Comparison of ENCODE assay signal across 20 cellular contexts in genomic region chr5:102368392-102368791, GRCh38.
DNase-seq lines count a peak whose midpoint lies in the region; ATAC-seq, FAIRE-seq and TF ChIP-seq lines count a peak whose summit lies in the region.
"Had no signal": no experiment of that assay in that cellular context is flagged by ENCODE, and none has a peak within 500 bp of the region (broad histone marks: within the 10 kb centered on the region; RNA-seq: fewer than 3 reads in every experiment).

No MANE protein-coding gene starts in this region.

- H3F3A ChIP-seq in Loucy (ENCODE audit: low read depth), result no peaks in the 10 kb centered on the region

- H4K20me1 ChIP-seq in HepG2 (ENCODE audit: insufficient read depth, low read length) (no peaks in the 10 kb centered on the region), Loucy (ENCODE audit: insufficient read depth, low read length, poor library complexity, severe bottlenecking) (no peaks in the 10 kb centered on the region)
- H4K20me1 ChIP-seq: BLaER1 treated with 17β-estradiol and CSF1 and Interleukin-3, amounts not matched to agents 10 nM and 100 nM had no signal

- FAIRE-seq in HepG2 (lab: Jason Lieb, UNC), result no peak
- FAIRE-seq in kidney (lab: Jason Lieb, UNC), result no peak
- FAIRE-seq: D721Med, GM12891, GM18507 had no signal

- POLR2A ChIA-PET in HepG2 (lab: Yijun Ruan, JAX), result no interaction called here

- H2AFZ ChIP-seq in HepG2 (ENCODE audit: low read length) (no peak overlapping the region), Loucy (ENCODE audit: low read length) (peak overlapping the region; percentile 77; the same call in 1 of the 2 replicates)

- ATAC-seq in HepG2 (no peak), right lobe of liver (no peak), HG02885 (IDR thresholded peaks at IDR 0.05; ENCODE audit: poor library complexity, unreplicated experiment) (peak; percentile 3), GM18502 (IDR thresholded peaks at IDR 0.05; ENCODE audit: poor library complexity, unreplicated experiment) (no peak)
- ATAC-seq: CD8-positive, alpha-beta T cell had no signal

- no TSS peak for BruUV-seq in HepG2 (replicated peaks; lab: Mats Ljungman, UMichigan)

- CTCF ChIA-PET in HepG2 (lab: Yijun Ruan, JAX; ENCODE audit: low intra/inter-chr PET ratio, low total read pairs), result no interaction called here

- no peak for TF ChIP-seq CTCF in HepG2 (CRISPR knock-in tag; IDR thresholded peaks at IDR 0.05)
- TF ChIP-seq CTCF in right lobe of liver (IDR thresholded peaks at IDR 0.05), result no peak
- no peak for TF ChIP-seq CTCF in Loucy (conservative IDR thresholded peaks at IDR 0.05; ENCODE audit: low read length)
- no peak for TF ChIP-seq CTCF in brain microvascular endothelial cell (IDR thresholded peaks at IDR 0.05; ENCODE audit: low read depth, low read length, missing control alignments)
- no peak for TF ChIP-seq CTCF in kidney (IDR thresholded peaks at IDR 0.05; ENCODE audit: borderline replicate concordance, extremely low read depth, insufficient read depth)

- H3K36me3 ChIP-seq in HepG2 (replicated peaks in 1 of 2; ENCODE audit: control insufficient read depth in 1 of 2, insufficient read depth in 2 of 2, low read length in 2 of 2) (no peaks in the 10 kb centered on the region), right lobe of liver (no peaks in the 10 kb centered on the region), Loucy (ENCODE audit: insufficient read depth, low read length) (no peaks in the 10 kb centered on the region), brain microvascular endothelial cell (replicated peaks) (no peaks in the 10 kb centered on the region), kidney (ENCODE audit: control insufficient read depth in 1 of 2, insufficient read depth in 2 of 2, low read length in 2 of 2) (no peaks in the 10 kb centered on the region)
- H3K36me3 ChIP-seq: BLaER1 treated with 17β-estradiol and CSF1 and Interleukin-3, amounts not matched to agents 10 nM and 100 nM had no signal

- H3K27ac ChIP-seq in HepG2 (ENCODE audit: extremely low read length, insufficient read depth, low read length) (no peak overlapping the region), right lobe of liver (no peak overlapping the region), brain microvascular endothelial cell (no peak overlapping the region), kidney (ENCODE audit: low read depth in 2 of 2, low read length in 2 of 2) (no peak overlapping the region)
- H3K27ac ChIP-seq: BLaER1 treated with 17β-estradiol and CSF1 and Interleukin-3, amounts not matched to agents 10 nM and 100 nM; C4-2B had no signal

- in situ Hi-C loops in HepG2 (cut with HindIII; ENCODE audit: extremely low pct_ligation_motif_present, low pct_unique_long_range_greater_than_20kb) (no loop called here), brain microvascular endothelial cell (cut with HindIII; ENCODE audit: low pct_ligation_motif_present, low sequenced_read_pairs) (no loop called here)

- no peak overlapping the region for H3K4me2 ChIP-seq in HepG2 (ENCODE audit: low read depth, low read length)
- no peak overlapping the region for H3K4me2 ChIP-seq in Loucy (ENCODE audit: low read depth, low read length, poor library complexity, severe bottlenecking)
- H3K4me2 ChIP-seq: BLaER1 treated with 17β-estradiol and CSF1 and Interleukin-3, amounts not matched to agents 10 nM and 100 nM had no signal

- no peak overlapping the region for H3K4me3 ChIP-seq in HepG2 (replicated peaks in 1 of 3; ENCODE audit: insufficient read depth in 1 of 3, low read depth in 2 of 3, low read length in 3 of 3)
- H3K4me3 ChIP-seq in right lobe of liver, result no peak overlapping the region
- no peak overlapping the region for H3K4me3 ChIP-seq in Loucy (ENCODE audit: low read length, poor library complexity, severe bottlenecking)
- no peak overlapping the region for H3K4me3 ChIP-seq in brain microvascular endothelial cell (ENCODE audit: low read depth, low read length)
- no peak overlapping the region for H3K4me3 ChIP-seq in kidney (ENCODE audit: low read length in 2 of 2)
- H3K4me3 ChIP-seq: BLaER1 treated with 17β-estradiol and CSF1 and Interleukin-3, amounts not matched to agents 10 nM and 100 nM had no signal

- H3K9ac ChIP-seq in HepG2 (ENCODE audit: insufficient read depth, low read depth, low read length) (no peak overlapping the region), Loucy (ENCODE audit: low read depth, low read length, poor library complexity, severe bottlenecking) (no peak overlapping the region), kidney (ENCODE audit: low read length in 2 of 2) (no peak overlapping the region)
- H3K9ac ChIP-seq: BLaER1 treated with 17β-estradiol and CSF1 and Interleukin-3, amounts not matched to agents 10 nM and 100 nM had no signal

- no peak for TF ChIP-seq RAD21 in HepG2 (CRISPR knock-in tag; IDR thresholded peaks at IDR 0.05)

- no peaks in the 10 kb centered on the region for H3K79me2 ChIP-seq in HepG2 (ENCODE audit: insufficient read depth, low read length)
- H3K79me2 ChIP-seq in Loucy (ENCODE audit: insufficient read depth, low read length), result no peaks in the 10 kb centered on the region

- TF ChIP-seq POLR2A in HepG2 (IDR thresholded peaks at IDR 0.05; ENCODE audit: insufficient read depth in 1 of 2, low read depth in 2 of 2, low read length in 2 of 2) (no peak), right lobe of liver (IDR thresholded peaks at IDR 0.05) (no peak)

- DNase-seq in HepG2 (ENCODE audit: low spot score), result no peak
- DNase-seq in right lobe of liver, result no peak
- no peak for DNase-seq in brain microvascular endothelial cell
- no peak for DNase-seq in kidney
- DNase-seq: 8988T; AML-193; Caco-2; Calu3; CD4-positive, alpha-beta T cell; CD8-positive, alpha-beta T cell; DMS79 treated with DMSO at 0.1 percent for 48 hours; GF-D8 had no signal

- no peaks in the 10 kb centered on the region for H3K9me2 ChIP-seq in Loucy (replicated peaks; ENCODE audit: low read depth, low read length)

- H3K4me1 ChIP-seq in HepG2 (ENCODE audit: insufficient read depth, low read length) (no peaks in the 10 kb centered on the region), right lobe of liver (no peaks in the 10 kb centered on the region), Loucy (ENCODE audit: insufficient read depth, low read length, poor library complexity, severe bottlenecking) (no peaks in the 10 kb centered on the region), kidney (ENCODE audit: control insufficient read depth in 1 of 2, insufficient read depth in 1 of 2, low read depth in 1 of 2, low read length in 2 of 2) (no peaks in the 10 kb centered on the region)
- H3K4me1 ChIP-seq: BLaER1 treated with 17β-estradiol and CSF1 and Interleukin-3, amounts not matched to agents 10 nM and 100 nM; Caco-2 had no signal

- H3K9me3 ChIP-seq in HepG2 (ENCODE audit: low read length) (no peaks in the 10 kb centered on the region), right lobe of liver (no peaks in the 10 kb centered on the region), Loucy (ENCODE audit: insufficient read depth, low read depth, low read length) (no peaks in the 10 kb centered on the region), kidney (ENCODE audit: control insufficient read depth in 1 of 2, low read length in 2 of 2) (no peaks in the 10 kb centered on the region)
- H3K9me3 ChIP-seq: Caco-2 had no signal

- no peaks in the 10 kb centered on the region for H3K27me3 ChIP-seq in HepG2 (ENCODE audit: control insufficient read depth in 1 of 2, insufficient read depth in 2 of 2, low read length in 2 of 2)
- no peaks in the 10 kb centered on the region for H3K27me3 ChIP-seq in right lobe of liver
- no peaks in the 10 kb centered on the region for H3K27me3 ChIP-seq in Loucy (ENCODE audit: insufficient read depth, low read length, poor library complexity, severe bottlenecking)
- no peaks in the 10 kb centered on the region for H3K27me3 ChIP-seq in brain microvascular endothelial cell (replicated peaks)
- H3K27me3 ChIP-seq: BLaER1 treated with 17β-estradiol and CSF1 and Interleukin-3, amounts not matched to agents 10 nM and 100 nM had no signal

- intact Hi-C loops in HepG2 (cut with micrococcal nuclease; ENCODE audit: unreplicated experiment), result no loop called here
- intact Hi-C loops in right lobe of liver (cut with DNase I), result no loop called here
- intact Hi-C loops in kidney (cut with DNase I), result no loop called here

- TF ChIP-seq EP300 in HepG2 (IDR thresholded peaks at IDR 0.05; ENCODE audit: low read depth in 2 of 2, low read length in 2 of 2) (no peak), HepG2 (CRISPR knock-in tag; IDR thresholded peaks at IDR 0.05; ENCODE audit: borderline replicate concordance) (no peak)

TF ChIP-seq in HepG2, 621 proteins besides CTCF, POLR2A, EP300 and RAD21 (continues in another document):
- TF ChIP-seq PBX2 (CRISPR knock-in tag; IDR thresholded peaks at IDR 0.05) (no peak), POLR2AphosphoS2 (IDR thresholded peaks at IDR 0.05; ENCODE audit: low read depth, low read length) (no peak), MAFF (IDR thresholded peaks at IDR 0.05; ENCODE audit: low read depth, low read length) (peak; percentile 63), ZNF512 (CRISPR knock-in tag; IDR thresholded peaks at IDR 0.05) (no peak), NFYB (CRISPR knock-in tag; IDR thresholded peaks at IDR 0.05) (no peak), ZNF75D (CRISPR knock-in tag; IDR thresholded peaks at IDR 0.05; ENCODE audit: borderline replicate concordance) (no peak), MAFK (conservative IDR thresholded peaks at IDR 0.05 in 1 of 2, IDR thresholded peaks at IDR 0.05 in 1 of 2; ENCODE audit: low read length in 2 of 2) (peak; percentile 67 to 76; a peak in 3 of 4 replicates)
